Comparison of ENCODE assay signal across 21 cellular contexts in the genomic region with DNA sequence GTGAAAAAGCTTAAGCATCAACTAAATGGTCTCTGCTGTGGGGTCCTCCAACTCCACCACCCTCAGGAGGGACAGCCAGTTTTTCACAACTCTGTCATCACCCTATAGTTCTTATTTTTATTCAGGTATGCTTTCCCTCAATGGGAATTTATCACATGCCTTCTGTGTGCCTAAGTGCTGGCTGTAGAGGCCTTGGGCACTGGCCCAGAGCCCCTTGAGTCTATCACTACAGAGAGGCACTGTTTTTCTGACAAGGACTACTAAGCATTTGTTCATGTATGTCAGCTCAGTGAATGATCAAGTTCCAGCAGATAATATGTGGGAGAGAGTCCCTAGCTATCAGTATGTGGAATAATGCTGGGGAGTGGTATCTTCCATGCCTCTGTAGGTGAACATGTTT.
A peak's percentile ranks its signal among the peaks of the same experiment; 100 is the strongest.
DNase-seq lines count a peak whose midpoint lies in the region; ATAC-seq and TF ChIP-seq lines count a peak whose summit lies in the region.
"Had no signal": no experiment of that assay in that cellular context is flagged by ENCODE, and none has a peak within 500 bp of the region (broad histone marks: within the 10 kb centered on the region; RNA-seq: fewer than 3 reads in every experiment).

No MANE protein-coding gene starts in this region.

- H3K4me2 ChIP-seq in mammary epithelial cell (ENCODE audit: insufficient read depth, low read depth, low read length), result no peak overlapping the region
- H3K4me2 ChIP-seq: A549, BLaER1 had no signal

- no peaks in the 10 kb centered on the region for H4K20me1 ChIP-seq in mammary epithelial cell (ENCODE audit: insufficient read depth, low read length)
- H4K20me1 ChIP-seq: BLaER1 had no signal

- H3K79me2 ChIP-seq in mammary epithelial cell (ENCODE audit: insufficient read depth, low read length), result no peaks in the 10 kb centered on the region

- intact Hi-C loops in MCF 10A (cut with micrococcal nuclease), result no loop called here
- intact Hi-C loops in mammary epithelial cell (cut with micrococcal nuclease), result no loop called here

- no peaks in the 10 kb centered on the region for H3K36me3 Mint-ChIP-seq in MCF 10A (ENCODE audit: insufficient read depth, unreplicated experiment)
- H3K36me3 Mint-ChIP-seq: CD14-positive monocyte; CD4-positive, alpha-beta memory T cell had no signal

- H2AFZ ChIP-seq in mammary epithelial cell (ENCODE audit: low read depth, low read length), result no peak overlapping the region

- no peak overlapping the region for H3K27ac ChIP-seq in mammary epithelial cell (ENCODE audit: insufficient read depth, low read depth, low read length)
- peak overlapping the region in 1 of 2 donors; percentile 75 for H3K27ac ChIP-seq in lung (ENCODE audit: low read depth in 1 of 2, low read length in 1 of 2)
- H3K27ac ChIP-seq: 22Rv1, A549, BLaER1 had no signal

- H3K4me1 ChIP-seq in mammary epithelial cell (ENCODE audit: insufficient read depth, low read length) (peaks cover 3% of the 10 kb centered on the region), lung (ENCODE audit: control insufficient read depth in 2 of 2, insufficient read depth in 2 of 2, low read length in 2 of 2) (no peaks in the 10 kb centered on the region), BE2C (no peaks in the 10 kb centered on the region)
- H3K4me1 ChIP-seq: A549, BLaER1 had no signal

- no peaks in the 10 kb centered on the region for H3K9me3 Mint-ChIP-seq in MCF 10A (ENCODE audit: unreplicated experiment)
- peaks cover 0 to 7% of the 10 kb centered on the region in 2 donors for H3K9me3 Mint-ChIP-seq in stimulated activated naive CD8-positive, alpha-beta T cell treated with anti-CD3 and anti-CD28 coated beads, Interleukin-15, amount 100 ng/mL, for 72 hours

- TF ChIP-seq CTCF in MCF 10A (IDR thresholded peaks at IDR 0.05; ENCODE audit: unreplicated experiment) (no peak), mammary epithelial cell (conservative IDR thresholded peaks at IDR 0.05 in 1 of 2, IDR thresholded peaks at IDR 0.05 in 1 of 2; ENCODE audit: extremely low read depth in 1 of 2, insufficient read depth in 1 of 2, low read depth in 1 of 2, low read length in 2 of 2) (no peak), lung (IDR thresholded peaks at IDR 0.05; ENCODE audit: control extremely low read depth, extremely low read depth) (no peak), BE2C (IDR thresholded peaks at IDR 0.05; ENCODE audit: low read depth, low read length) (no peak)

- H3K27me3 ChIP-seq in mammary epithelial cell (ENCODE audit: insufficient read depth, low read length), result no peaks in the 10 kb centered on the region
- no peaks in the 10 kb centered on the region for H3K27me3 ChIP-seq in lung (ENCODE audit: control insufficient read depth, insufficient read depth)
- H3K27me3 ChIP-seq in BE2C, result peaks cover 4% of the 10 kb centered on the region; the same call in 1 of the 2 replicates
- H3K27me3 ChIP-seq: BLaER1 had no signal

- BruUV-seq in MCF 10A (replicated peaks; lab: Mats Ljungman, UMichigan) (no TSS peak), mammary epithelial cell (replicated peaks; lab: Mats Ljungman, UMichigan) (no TSS peak)

- no peaks in the 10 kb centered on the region for H3K27me3 Mint-ChIP-seq in MCF 10A (ENCODE audit: insufficient read depth, unreplicated experiment)
- H3K27me3 Mint-ChIP-seq in stimulated activated naive CD8-positive, alpha-beta T cell treated with anti-CD3 and anti-CD28 coated beads, Interleukin-15, amount 100 ng/mL, for 72 hours, result no peaks in the 10 kb centered on the region
- H3K27me3 Mint-ChIP-seq: CD4-positive, alpha-beta memory T cell had no signal

- POLR2A ChIA-PET in MCF 10A (lab: Yijun Ruan, JAX), result interaction anchor here (1.5 kb wide), 1 partner anchor 13 kb away, joined by 4 read pairs; no protein-coding TSS in a partner anchor

- CTCF ChIA-PET in MCF 10A (lab: Yijun Ruan, JAX), result interaction anchor here (0.6 kb wide), 1 partner anchor 10 kb away, joined by 3 read pairs; no protein-coding TSS in a partner anchor
- CTCF ChIA-PET in mammary epithelial cell (lab: Charles Lee; ENCODE audit: low non-redundant PET), result no interaction called here

- no peak for ATAC-seq in stimulated activated naive CD8-positive, alpha-beta T cell treated with anti-CD3 and anti-CD28 coated beads, Interleukin-15, amount 100 ng/mL, for 72 hours
- no peak for ATAC-seq in stimulated activated naive CD8-positive, alpha-beta T cell treated with anti-CD3 and anti-CD28 coated beads, Interleukin-15, Interleukin-2, amounts not matched to agents 100 U/mL and 50 U/mL, for 24 hours
- ATAC-seq in lung (ENCODE audit: insufficient read depth, low FRiP score), result peak; percentile 20
- no peak for ATAC-seq in GM21825 (IDR thresholded peaks at IDR 0.05; ENCODE audit: unreplicated experiment)
- ATAC-seq: A549, HCT116 had no signal

- H3K4me1 Mint-ChIP-seq in MCF 10A (ENCODE audit: insufficient read depth, unreplicated experiment), result peaks cover 6% of the 10 kb centered on the region
- no peaks in the 10 kb centered on the region for H3K4me1 Mint-ChIP-seq in stimulated activated naive CD8-positive, alpha-beta T cell treated with anti-CD3 and anti-CD28 coated beads, Interleukin-15, amount 100 ng/mL, for 72 hours
- H3K4me1 Mint-ChIP-seq: CD14-positive monocyte; CD4-positive, alpha-beta memory T cell had no signal

- H3K27ac Mint-ChIP-seq in MCF 10A (ENCODE audit: low read depth, unreplicated experiment), result peak overlapping the region; percentile 96
- peak overlapping the region; percentile 34 to 57 for H3K27ac Mint-ChIP-seq in stimulated activated naive CD8-positive, alpha-beta T cell treated with anti-CD3 and anti-CD28 coated beads, Interleukin-15, amount 100 ng/mL, for 72 hours
- H3K27ac Mint-ChIP-seq: CD14-positive monocyte; CD4-positive, alpha-beta memory T cell; HFFc6 had no signal

- DNase-seq in MCF 10A (ENCODE audit: unreplicated experiment), result no peak
- no peak for DNase-seq in mammary epithelial cell
- no peak for DNase-seq in stimulated activated naive CD8-positive, alpha-beta T cell treated with anti-CD3 and anti-CD28 coated beads, Interleukin-15, amount 100 ng/mL, for 72 hours
- DNase-seq in stimulated activated naive CD8-positive, alpha-beta T cell treated with anti-CD3 and anti-CD28 coated beads, Interleukin-15, Interleukin-2, amounts not matched to agents 100 U/mL and 50 U/mL, for 24 hours, result no peak
- DNase-seq in lung (ENCODE audit: low spot score), result peak; percentile 59
- DNase-seq in SK-N-DZ (ENCODE audit: low spot score), result no peak
- DNase-seq in BE2C, result no peak
- DNase-seq: AML-193; CD4-positive, alpha-beta memory T cell; DMS153; DMS79; GDM1; GOT3; H7; HFFc6 had no signal

- no peak overlapping the region for H3K9ac ChIP-seq in mammary epithelial cell (ENCODE audit: insufficient read depth, low read length)
- H3K9ac ChIP-seq: BLaER1 had no signal

- H3K9me3 ChIP-seq in mammary epithelial cell (replicated peaks; ENCODE audit: insufficient read depth, low read length) (peaks cover 9% of the 10 kb centered on the region), lung (ENCODE audit: control insufficient read depth in 2 of 2, insufficient read depth in 1 of 2, low read length in 1 of 2) (peaks cover 0 to 3% of the 10 kb centered on the region in 2 donors), BE2C (no peaks in the 10 kb centered on the region; the same call in 1 of the 2 replicates)
- H3K9me3 ChIP-seq: A549, BLaER1 had no signal

- H3K4me3 ChIP-seq in mammary epithelial cell (replicated peaks in 1 of 3; ENCODE audit: insufficient read depth in 1 of 3, low read depth in 2 of 3, low read length in 3 of 3) (no peak overlapping the region), lung (no peak overlapping the region), BE2C (ENCODE audit: low read depth, low read length) (no peak overlapping the region)
- H3K4me3 ChIP-seq: A549, BLaER1 had no signal

- H3K4me3 Mint-ChIP-seq in MCF 10A (ENCODE audit: unreplicated experiment), result no peak overlapping the region
- no peak overlapping the region for H3K4me3 Mint-ChIP-seq in stimulated activated naive CD8-positive, alpha-beta T cell treated with anti-CD3 and anti-CD28 coated beads, Interleukin-15, amount 100 ng/mL, for 72 hours
- H3K4me3 Mint-ChIP-seq: CD14-positive monocyte; CD4-positive, alpha-beta memory T cell; HFFc6 had no signal

- dilution Hi-C loops in mammary epithelial cell (cut with HindIII; ENCODE audit: low sequenced_read_pairs), result no loop called here

- in situ Hi-C loops in mammary epithelial cell (cut with MboI; ENCODE audit: low sequenced_read_pairs in 2 of 2), result no loop called here

- H3K36me3 ChIP-seq in mammary epithelial cell (ENCODE audit: insufficient read depth, low read length) (no peaks in the 10 kb centered on the region), lung (ENCODE audit: control insufficient read depth in 2 of 2, insufficient read depth in 2 of 2, low read length in 2 of 2) (no peaks in the 10 kb centered on the region), BE2C (no peaks in the 10 kb centered on the region)
- H3K36me3 ChIP-seq: BLaER1 had no signal
